In the genomic region with DNA sequence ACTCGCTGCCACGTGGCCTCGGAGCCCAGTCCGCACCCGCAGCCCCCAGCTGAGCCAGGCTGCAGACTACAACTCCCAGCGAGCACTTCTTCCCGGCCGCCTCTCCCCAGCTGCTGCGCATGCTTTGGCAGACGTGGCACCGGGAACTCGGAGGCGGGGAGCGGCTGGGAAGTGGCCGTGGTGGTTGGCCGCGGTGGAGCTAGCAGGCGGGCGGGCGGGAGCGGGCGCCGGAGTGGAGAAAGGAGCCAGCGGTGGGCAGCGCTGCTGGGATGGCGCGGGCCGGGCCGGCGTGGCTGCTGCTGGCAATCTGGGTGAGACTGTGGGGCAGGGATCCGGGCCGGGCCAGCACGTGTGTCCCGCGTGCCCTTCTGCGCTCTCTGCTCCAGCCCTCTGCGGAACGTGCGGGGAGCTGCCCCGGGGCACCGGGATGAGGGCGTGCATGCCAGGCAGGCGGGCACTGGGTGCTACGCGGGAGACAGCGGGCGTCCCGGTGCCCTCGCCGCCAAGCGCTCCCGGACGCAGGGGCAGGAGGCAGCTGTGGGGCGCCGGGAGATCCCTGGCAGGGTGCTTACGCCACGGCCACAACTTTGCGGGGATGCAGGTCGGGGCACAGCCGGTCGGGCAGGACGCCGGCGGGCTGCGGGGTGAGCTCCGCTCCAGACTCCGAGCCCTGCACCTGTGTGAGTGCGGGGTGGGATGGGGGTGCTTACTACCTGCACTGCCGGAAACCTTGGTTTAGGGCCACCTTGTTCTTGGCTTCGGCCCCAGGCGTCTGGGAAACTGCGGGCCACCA, we compare ENCODE assay signal across 8 cellular contexts. TPM values are rescaled to one million over a fixed set of nuclear protein-coding genes. Genes with fewer than 3 reads are reported as not detected.
A peak's percentile ranks its signal among the peaks of the same experiment; 100 is the strongest.
DNase-seq lines count a peak whose midpoint lies in the region; ATAC-seq and TF ChIP-seq lines count a peak whose summit lies in the region.

A gene (plus strand): TSS at position 130 of the 793 bp plus-strand sequence. CDS start 140 bp downstream, at position 270.

- DNase-seq in AG04450 (ENCODE audit: low read depth, low spot score) (peak; percentile 66), NCI-H2227 (lab: John Stamatoyannopoulos, UW; ENCODE audit: unreplicated experiment) (peak; percentile 90), activated B cell treated with CpG ODN at 0.5 μM for 24 hours (peak; percentile 53), cerebellar cortex (ENCODE audit: low spot score) (peak; percentile 87), kidney epithelial cell (ENCODE audit: low read depth) (no peak)
- DNase-seq in stimulated activated CD4-positive, alpha-beta T cell treated with anti-CD3 and anti-CD28 coated beads, Interleukin-15, amount 100 ng/mL, for 1 hour (ENCODE audit: low read depth in 1 of 2, low spot score in 1 of 2) = peak; percentile 11 to 68

- peak within 1 kb of the TSS; percentile 85 for H3K4me3 Mint-ChIP-seq in activated B cell treated with CpG ODN at 0.5 μM for 24 hours

- H3K9me3 Mint-ChIP-seq in activated B cell treated with CpG ODN at 0.5 μM for 24 hours = no peaks in the 10 kb centered on the region

- peaks cover 17% of the 10 kb centered on the region for H3K4me1 Mint-ChIP-seq in activated B cell treated with CpG ODN at 0.5 μM for 24 hours

- H3K36me3 Mint-ChIP-seq in activated B cell treated with CpG ODN at 0.5 μM for 24 hours (ENCODE audit: low read depth) = no peaks in the 10 kb centered on the region

- peak within 1 kb of the TSS; percentile 95 for H3K4me3 ChIP-seq in AG04450 (ENCODE audit: low read depth, low read length)
- peak within 1 kb of the TSS; percentile 96 for H3K4me3 ChIP-seq in kidney epithelial cell (ENCODE audit: low read depth, low read length)

- no peaks in the 10 kb centered on the region; the same call in 1 of the 2 replicates for H3K9me3 ChIP-seq in AG04450 (ENCODE audit: control insufficient read depth, insufficient read depth, low read length)

- H3K36me3 ChIP-seq in kidney epithelial cell (ENCODE audit: control insufficient read depth, insufficient read depth, low read length) = no peaks in the 10 kb centered on the region

- CTCF ChIA-PET in AG04450 (lab: Charles Lee) (interaction anchor here (0.6 to 1.7 kb wide), 5 partner anchors 18 to 526 kb away, joined by 3 to 7 read pairs (median 4); no protein-coding TSS in a partner anchor), activated B cell treated with CpG ODN at 0.5 μM for 24 hours (lab: Charles Lee) (interaction anchor here (1.3 kb wide), 1 partner anchor 9 kb away, joined by 3 read pairs; no protein-coding TSS in a partner anchor)

- TF ChIP-seq CTCF in AG04450 (IDR thresholded peaks at IDR 0.05; ENCODE audit: low read depth, low read length) = no peak
- TF ChIP-seq CTCF in activated B cell treated with CpG ODN at 0.5 μM for 24 hours (IDR thresholded peaks at IDR 0.05) = no peak
- TF ChIP-seq CTCF in kidney epithelial cell (IDR thresholded peaks at IDR 0.05; ENCODE audit: insufficient read depth, low read length, poor library complexity, severe bottlenecking) = no peak

- peak within 1 kb of the TSS; percentile 52 for H3K27ac ChIP-seq in AG04450 (ENCODE audit: low read depth, low read length)

- ATAC-seq in GM18873 (IDR thresholded peaks at IDR 0.05; ENCODE audit: low FRiP score, unreplicated experiment) (peak; percentile 62), HG03135 (IDR thresholded peaks at IDR 0.05; ENCODE audit: unreplicated experiment) (peak; percentile 76), activated B cell treated with CpG ODN at 0.5 μM for 24 hours (ENCODE audit: low read depth) (peak; percentile 81)

- H3K27me3 Mint-ChIP-seq in activated B cell treated with CpG ODN at 0.5 μM for 24 hours = peaks cover 5% of the 10 kb centered on the region

- POLR2A ChIA-PET in AG04450 (lab: Yijun Ruan, JAX) (interaction anchor here (0.6 to 1.6 kb wide), 4 partner anchors 12 to 325 kb away, joined by 3 to 7 read pairs (median 3); no protein-coding TSS in a partner anchor), activated B cell treated with CpG ODN at 0.5 μM for 24 hours (lab: Charles Lee) (interaction anchor here (0.5 to 0.9 kb wide), 3 partner anchors 274 to 1411 kb away, joined by 3 to 5 read pairs (median 3); a partner anchor contains a TSS)

- intact Hi-C loops in activated B cell treated with CpG ODN at 0.5 μM for 24 hours (cut with micrococcal nuclease) = loop anchor here (2.0 to 5.0 kb wide), 2 partner anchors 14 to 135 kb away; a partner anchor contains a TSS

- H3K27ac Mint-ChIP-seq in activated B cell treated with CpG ODN at 0.5 μM for 24 hours = peak within 1 kb of the TSS; percentile 57

- H3K27me3 ChIP-seq in AG04450 (ENCODE audit: control insufficient read depth, insufficient read depth, low read length) (peaks cover 3% of the 10 kb centered on the region), kidney epithelial cell (ENCODE audit: control insufficient read depth, insufficient read depth, low read length) (no peaks in the 10 kb centered on the region)

RNA-seq across cellular contexts. Expression of the gene that starts here (rescaled TPM):
- polyA plus RNA-seq in AG04450 (2011; rRNA removed) = 33.1 and 35.5 TPM in 2 replicates
- 16.9 and 19.4 TPM in 2 replicates for polyA minus RNA-seq in AG04450 (2011; rRNA and poly(A)+ RNA removed)
- 8.5 and 10.7 TPM in 2 replicates for total RNA-seq in activated B cell treated with CpG ODN at 0.5 μM for 24 hours
- total RNA-seq in kidney epithelial cell = 14.4 and 18.8 TPM in 2 replicates
